ENCODE assay signal across 1 cellular context in the genomic region with DNA sequence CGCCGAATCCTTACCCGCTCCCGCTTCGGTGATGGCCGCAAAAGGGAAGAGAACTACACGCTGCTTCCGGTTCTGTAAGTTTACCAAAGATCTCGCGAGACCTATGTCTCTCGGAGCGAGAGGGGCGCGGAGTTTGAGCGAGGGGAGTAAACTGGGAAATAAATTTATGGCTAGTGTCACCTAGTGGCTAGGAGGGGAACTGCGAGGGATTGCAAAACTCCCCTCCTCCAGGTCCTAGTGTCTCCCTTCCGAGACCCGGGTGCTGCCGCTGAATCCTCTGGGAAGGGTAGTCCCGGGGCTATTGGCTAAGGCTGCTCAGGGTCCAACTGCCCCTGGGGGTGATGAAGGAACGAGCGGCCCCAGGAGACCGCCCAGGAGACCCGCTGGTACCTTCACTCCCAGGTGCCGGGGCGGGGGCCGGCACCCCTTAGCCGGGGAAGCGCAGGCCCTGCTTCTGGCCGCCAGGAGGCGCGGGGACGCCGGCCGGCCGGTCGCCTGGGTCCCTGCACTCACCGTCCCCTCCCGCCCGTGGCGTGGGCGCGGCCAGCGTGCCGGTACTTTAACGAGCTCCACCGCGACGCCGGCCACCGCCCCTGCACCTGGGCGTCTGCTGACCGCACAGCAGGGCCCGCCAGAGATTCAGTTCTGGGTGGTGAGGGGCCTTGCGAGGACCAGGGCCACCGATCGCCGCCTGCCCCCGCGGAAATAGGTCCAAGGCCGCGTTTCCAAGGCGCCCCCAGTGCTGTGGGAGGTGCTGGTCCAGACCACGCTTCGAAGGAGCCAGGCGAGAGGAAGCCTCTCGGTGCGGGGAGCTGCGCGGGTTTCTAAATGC.
TF ChIP-seq lines count a peak whose summit lies in the region.

A gene (minus strand): TSS at position 51 of the 832 bp plus-strand sequence. CDS start 883 bp downstream, outside the sequence.

TF ChIP-seq in GM12878, 131 proteins besides CTCF, POLR2A, EP300 and RAD21 (continued from another document and continues in another):
- TF ChIP-seq EED (IDR thresholded peaks at IDR 0.05; ENCODE audit: low read depth) (no peak; the same call in 1 of the 2 replicates), ZNF384 (IDR thresholded peaks at IDR 0.05; ENCODE audit: borderline replicate concordance, low read depth, low read length) (no peak), TCF3 (IDR thresholded peaks at IDR 0.05; ENCODE audit: borderline replicate concordance, insufficient read depth, low read depth, low read length) (peak; percentile 45), CREB1 (IDR thresholded peaks at IDR 0.05; ENCODE audit: low read depth) (peak; percentile 68), SREBF1 (IDR thresholded peaks at IDR 0.05; ENCODE audit: low read length) (peak; percentile 54; the same call in 1 of the 2 replicates), CBX5 (IDR thresholded peaks at IDR 0.05; ENCODE audit: low read depth) (no peak), RBBP5 (conservative IDR thresholded peaks at IDR 0.05) (no peak; the same call in none of the 2 replicates), KAT2A (conservative IDR thresholded peaks at IDR 0.05; ENCODE audit: control insufficient read depth, low read depth, low read length) (no peak), NR2C1 (IDR thresholded peaks at IDR 0.05) (no peak), NFIC (IDR thresholded peaks at IDR 0.05; ENCODE audit: low read depth, low read length) (no peak), SUZ12 (IDR thresholded peaks at IDR 0.05; ENCODE audit: unreplicated experiment) (no peak), SP1 (IDR thresholded peaks at IDR 0.05; ENCODE audit: low read depth, low read length) (peak; percentile 82), ZNF274 (IDR thresholded peaks at IDR 0.05; ENCODE audit: insufficient read depth, insufficient read length) (no peak), MTA3 (IDR thresholded peaks at IDR 0.05; ENCODE audit: borderline replicate concordance, low read length) (no peak), MYB (IDR thresholded peaks at IDR 0.05; ENCODE audit: borderline replicate concordance, low read depth, low read length) (0 out of 2 replicates have a peak, but pooled peaks have one; percentile 10), CBX3 (IDR thresholded peaks at IDR 0.05; ENCODE audit: borderline replicate concordance, low read depth) (no peak), TCF7 (IDR thresholded peaks at IDR 0.05; ENCODE audit: borderline replicate concordance) (no peak), ASH2L (IDR thresholded peaks at IDR 0.05; ENCODE audit: borderline replicate concordance, low read depth) (no peak; the same call in 1 of the 2 replicates), WRNIP1 (IDR thresholded peaks at IDR 0.05; ENCODE audit: borderline replicate concordance, low read depth, low read length) (0 out of 2 replicates have a peak, but pooled peaks have one; percentile 26), KDM1A (IDR thresholded peaks at IDR 0.05; ENCODE audit: borderline replicate concordance) (no peak), BCL11A (IDR thresholded peaks at IDR 0.05; ENCODE audit: low read depth, low read length) (0 out of 2 replicates have a peak, but pooled peaks have one; percentile 10), MXI1 (IDR thresholded peaks at IDR 0.05; ENCODE audit: low read depth, low read length) (peak; percentile 92), SMARCA5 (IDR thresholded peaks at IDR 0.05) (peak; percentile 73), NBN (IDR thresholded peaks at IDR 0.05) (peak; percentile 94), EZH2 (IDR thresholded peaks at IDR 0.05; ENCODE audit: borderline replicate concordance, control insufficient read depth, low read depth, low read length) (no peak), IRF4 (IDR thresholded peaks at IDR 0.05; ENCODE audit: low read depth, low read length) (no peak; the same call in 1 of the 2 replicates), NR2F1 (conservative IDR thresholded peaks at IDR 0.05) (peak; percentile 70), SIN3A (IDR thresholded peaks at IDR 0.05; ENCODE audit: low read depth, low read length) (peak; percentile 57; the same call in 1 of the 2 replicates), PAX8 (IDR thresholded peaks at IDR 0.05) (no peak), TARDBP (IDR thresholded peaks at IDR 0.05; ENCODE audit: borderline replicate concordance) (0 out of 2 replicates have a peak, but pooled peaks have one; percentile 29), YBX1 (IDR thresholded peaks at IDR 0.05) (no peak), ZNF217 (IDR thresholded peaks at IDR 0.05) (peak; percentile 86), PML (IDR thresholded peaks at IDR 0.05; ENCODE audit: low read length) (peak; percentile 99), RELA (IDR thresholded peaks at IDR 0.05; ENCODE audit: borderline replicate concordance, partially characterized antibody) (peak; percentile 35)
- TF ChIP-seq, protein P1, sequence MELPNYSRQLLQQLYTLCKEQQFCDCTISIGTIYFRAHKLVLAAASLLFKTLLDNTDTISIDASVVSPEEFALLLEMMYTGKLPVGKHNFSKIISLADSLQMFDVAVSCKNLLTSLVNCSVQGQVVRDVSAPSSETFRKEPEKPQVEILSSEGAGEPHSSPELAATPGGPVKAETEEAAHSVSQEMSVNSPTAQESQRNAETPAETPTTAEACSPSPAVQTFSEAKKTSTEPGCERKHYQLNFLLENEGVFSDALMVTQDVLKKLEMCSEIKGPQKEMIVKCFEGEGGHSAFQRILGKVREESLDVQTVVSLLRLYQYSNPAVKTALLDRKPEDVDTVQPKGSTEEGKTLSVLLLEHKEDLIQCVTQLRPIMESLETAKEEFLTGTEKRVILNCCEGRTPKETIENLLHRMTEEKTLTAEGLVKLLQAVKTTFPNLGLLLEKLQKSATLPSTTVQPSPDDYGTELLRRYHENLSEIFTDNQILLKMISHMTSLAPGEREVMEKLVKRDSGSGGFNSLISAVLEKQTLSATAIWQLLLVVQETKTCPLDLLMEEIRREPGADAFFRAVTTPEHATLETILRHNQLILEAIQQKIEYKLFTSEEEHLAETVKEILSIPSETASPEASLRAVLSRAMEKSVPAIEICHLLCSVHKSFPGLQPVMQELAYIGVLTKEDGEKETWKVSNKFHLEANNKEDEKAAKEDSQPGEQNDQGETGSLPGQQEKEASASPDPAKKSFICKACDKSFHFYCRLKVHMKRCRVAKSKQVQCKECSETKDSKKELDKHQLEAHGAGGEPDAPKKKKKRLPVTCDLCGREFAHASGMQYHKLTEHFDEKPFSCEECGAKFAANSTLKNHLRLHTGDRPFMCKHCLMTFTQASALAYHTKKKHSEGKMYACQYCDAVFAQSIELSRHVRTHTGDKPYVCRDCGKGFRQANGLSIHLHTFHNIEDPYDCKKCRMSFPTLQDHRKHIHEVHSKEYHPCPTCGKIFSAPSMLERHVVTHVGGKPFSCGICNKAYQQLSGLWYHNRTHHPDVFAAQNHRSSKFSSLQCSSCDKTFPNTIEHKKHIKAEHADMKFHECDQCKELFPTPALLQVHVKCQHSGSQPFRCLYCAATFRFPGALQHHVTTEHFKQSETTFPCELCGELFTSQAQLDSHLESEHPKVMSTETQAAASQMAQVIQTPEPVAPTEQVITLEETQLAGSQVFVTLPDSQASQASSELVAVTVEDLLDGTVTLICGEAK (IDR thresholded peaks at IDR 0.05; ENCODE audit: borderline replicate concordance), result peak; percentile 87
- TF ChIP-seq, protein P2, sequence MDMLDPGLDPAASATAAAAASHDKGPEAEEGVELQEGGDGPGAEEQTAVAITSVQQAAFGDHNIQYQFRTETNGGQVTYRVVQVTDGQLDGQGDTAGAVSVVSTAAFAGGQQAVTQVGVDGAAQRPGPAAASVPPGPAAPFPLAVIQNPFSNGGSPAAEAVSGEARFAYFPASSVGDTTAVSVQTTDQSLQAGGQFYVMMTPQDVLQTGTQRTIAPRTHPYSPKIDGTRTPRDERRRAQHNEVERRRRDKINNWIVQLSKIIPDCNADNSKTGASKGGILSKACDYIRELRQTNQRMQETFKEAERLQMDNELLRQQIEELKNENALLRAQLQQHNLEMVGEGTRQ (IDR thresholded peaks at IDR 0.05; ENCODE audit: borderline replicate concordance, low read depth, low read length), result no peak
- TF ChIP-seq, protein P3, sequence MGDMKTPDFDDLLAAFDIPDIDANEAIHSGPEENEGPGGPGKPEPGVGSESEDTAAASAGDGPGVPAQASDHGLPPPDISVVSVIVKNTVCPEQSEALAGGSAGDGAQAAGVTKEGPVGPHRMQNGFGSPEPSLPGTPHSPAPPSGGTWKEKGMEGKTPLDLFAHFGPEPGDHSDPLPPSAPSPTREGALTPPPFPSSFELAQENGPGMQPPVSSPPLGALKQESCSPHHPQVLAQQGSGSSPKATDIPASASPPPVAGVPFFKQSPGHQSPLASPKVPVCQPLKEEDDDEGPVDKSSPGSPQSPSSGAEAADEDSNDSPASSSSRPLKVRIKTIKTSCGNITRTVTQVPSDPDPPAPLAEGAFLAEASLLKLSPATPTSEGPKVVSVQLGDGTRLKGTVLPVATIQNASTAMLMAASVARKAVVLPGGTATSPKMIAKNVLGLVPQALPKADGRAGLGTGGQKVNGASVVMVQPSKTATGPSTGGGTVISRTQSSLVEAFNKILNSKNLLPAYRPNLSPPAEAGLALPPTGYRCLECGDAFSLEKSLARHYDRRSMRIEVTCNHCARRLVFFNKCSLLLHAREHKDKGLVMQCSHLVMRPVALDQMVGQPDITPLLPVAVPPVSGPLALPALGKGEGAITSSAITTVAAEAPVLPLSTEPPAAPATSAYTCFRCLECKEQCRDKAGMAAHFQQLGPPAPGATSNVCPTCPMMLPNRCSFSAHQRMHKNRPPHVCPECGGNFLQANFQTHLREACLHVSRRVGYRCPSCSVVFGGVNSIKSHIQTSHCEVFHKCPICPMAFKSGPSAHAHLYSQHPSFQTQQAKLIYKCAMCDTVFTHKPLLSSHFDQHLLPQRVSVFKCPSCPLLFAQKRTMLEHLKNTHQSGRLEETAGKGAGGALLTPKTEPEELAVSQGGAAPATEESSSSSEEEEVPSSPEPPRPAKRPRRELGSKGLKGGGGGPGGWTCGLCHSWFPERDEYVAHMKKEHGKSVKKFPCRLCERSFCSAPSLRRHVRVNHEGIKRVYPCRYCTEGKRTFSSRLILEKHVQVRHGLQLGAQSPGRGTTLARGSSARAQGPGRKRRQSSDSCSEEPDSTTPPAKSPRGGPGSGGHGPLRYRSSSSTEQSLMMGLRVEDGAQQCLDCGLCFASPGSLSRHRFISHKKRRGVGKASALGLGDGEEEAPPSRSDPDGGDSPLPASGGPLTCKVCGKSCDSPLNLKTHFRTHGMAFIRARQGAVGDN (IDR thresholded peaks at IDR 0.05), result 0 out of 2 replicates have a peak, but pooled peaks have one; percentile 13
- TF ChIP-seq, protein P4, sequence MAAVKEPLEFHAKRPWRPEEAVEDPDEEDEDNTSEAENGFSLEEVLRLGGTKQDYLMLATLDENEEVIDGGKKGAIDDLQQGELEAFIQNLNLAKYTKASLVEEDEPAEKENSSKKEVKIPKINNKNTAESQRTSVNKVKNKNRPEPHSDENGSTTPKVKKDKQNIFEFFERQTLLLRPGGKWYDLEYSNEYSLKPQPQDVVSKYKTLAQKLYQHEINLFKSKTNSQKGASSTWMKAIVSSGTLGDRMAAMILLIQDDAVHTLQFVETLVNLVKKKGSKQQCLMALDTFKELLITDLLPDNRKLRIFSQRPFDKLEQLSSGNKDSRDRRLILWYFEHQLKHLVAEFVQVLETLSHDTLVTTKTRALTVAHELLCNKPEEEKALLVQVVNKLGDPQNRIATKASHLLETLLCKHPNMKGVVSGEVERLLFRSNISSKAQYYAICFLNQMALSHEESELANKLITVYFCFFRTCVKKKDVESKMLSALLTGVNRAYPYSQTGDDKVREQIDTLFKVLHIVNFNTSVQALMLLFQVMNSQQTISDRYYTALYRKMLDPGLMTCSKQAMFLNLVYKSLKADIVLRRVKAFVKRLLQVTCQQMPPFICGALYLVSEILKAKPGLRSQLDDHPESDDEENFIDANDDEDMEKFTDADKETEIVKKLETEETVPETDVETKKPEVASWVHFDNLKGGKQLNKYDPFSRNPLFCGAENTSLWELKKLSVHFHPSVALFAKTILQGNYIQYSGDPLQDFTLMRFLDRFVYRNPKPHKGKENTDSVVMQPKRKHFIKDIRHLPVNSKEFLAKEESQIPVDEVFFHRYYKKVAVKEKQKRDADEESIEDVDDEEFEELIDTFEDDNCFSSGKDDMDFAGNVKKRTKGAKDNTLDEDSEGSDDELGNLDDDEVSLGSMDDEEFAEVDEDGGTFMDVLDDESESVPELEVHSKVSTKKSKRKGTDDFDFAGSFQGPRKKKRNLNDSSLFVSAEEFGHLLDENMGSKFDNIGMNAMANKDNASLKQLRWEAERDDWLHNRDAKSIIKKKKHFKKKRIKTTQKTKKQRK (IDR thresholded peaks at IDR 0.05; ENCODE audit: low read depth, low read length), result no peak
- TF ChIP-seq, protein P5, sequence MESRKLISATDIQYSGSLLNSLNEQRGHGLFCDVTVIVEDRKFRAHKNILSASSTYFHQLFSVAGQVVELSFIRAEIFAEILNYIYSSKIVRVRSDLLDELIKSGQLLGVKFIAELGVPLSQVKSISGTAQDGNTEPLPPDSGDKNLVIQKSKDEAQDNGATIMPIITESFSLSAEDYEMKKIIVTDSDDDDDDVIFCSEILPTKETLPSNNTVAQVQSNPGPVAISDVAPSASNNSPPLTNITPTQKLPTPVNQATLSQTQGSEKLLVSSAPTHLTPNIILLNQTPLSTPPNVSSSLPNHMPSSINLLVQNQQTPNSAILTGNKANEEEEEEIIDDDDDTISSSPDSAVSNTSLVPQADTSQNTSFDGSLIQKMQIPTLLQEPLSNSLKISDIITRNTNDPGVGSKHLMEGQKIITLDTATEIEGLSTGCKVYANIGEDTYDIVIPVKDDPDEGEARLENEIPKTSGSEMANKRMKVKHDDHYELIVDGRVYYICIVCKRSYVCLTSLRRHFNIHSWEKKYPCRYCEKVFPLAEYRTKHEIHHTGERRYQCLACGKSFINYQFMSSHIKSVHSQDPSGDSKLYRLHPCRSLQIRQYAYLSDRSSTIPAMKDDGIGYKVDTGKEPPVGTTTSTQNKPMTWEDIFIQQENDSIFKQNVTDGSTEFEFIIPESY (IDR thresholded peaks at IDR 0.05), result 0 out of 2 replicates have a peak, but pooled peaks have one; percentile 14
- TF ChIP-seq, protein P6, sequence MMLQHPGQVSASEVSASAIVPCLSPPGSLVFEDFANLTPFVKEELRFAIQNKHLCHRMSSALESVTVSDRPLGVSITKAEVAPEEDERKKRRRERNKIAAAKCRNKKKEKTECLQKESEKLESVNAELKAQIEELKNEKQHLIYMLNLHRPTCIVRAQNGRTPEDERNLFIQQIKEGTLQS (IDR thresholded peaks at IDR 0.05; ENCODE audit: borderline replicate concordance, extremely low read depth, low read depth, low read length), result no peak
- TF ChIP-seq, protein P7, sequence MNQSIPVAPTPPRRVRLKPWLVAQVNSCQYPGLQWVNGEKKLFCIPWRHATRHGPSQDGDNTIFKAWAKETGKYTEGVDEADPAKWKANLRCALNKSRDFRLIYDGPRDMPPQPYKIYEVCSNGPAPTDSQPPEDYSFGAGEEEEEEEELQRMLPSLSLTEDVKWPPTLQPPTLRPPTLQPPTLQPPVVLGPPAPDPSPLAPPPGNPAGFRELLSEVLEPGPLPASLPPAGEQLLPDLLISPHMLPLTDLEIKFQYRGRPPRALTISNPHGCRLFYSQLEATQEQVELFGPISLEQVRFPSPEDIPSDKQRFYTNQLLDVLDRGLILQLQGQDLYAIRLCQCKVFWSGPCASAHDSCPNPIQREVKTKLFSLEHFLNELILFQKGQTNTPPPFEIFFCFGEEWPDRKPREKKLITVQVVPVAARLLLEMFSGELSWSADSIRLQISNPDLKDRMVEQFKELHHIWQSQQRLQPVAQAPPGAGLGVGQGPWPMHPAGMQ (IDR thresholded peaks at IDR 0.05; ENCODE audit: borderline replicate concordance), result peak; percentile 84
- TF ChIP-seq, protein P8, sequence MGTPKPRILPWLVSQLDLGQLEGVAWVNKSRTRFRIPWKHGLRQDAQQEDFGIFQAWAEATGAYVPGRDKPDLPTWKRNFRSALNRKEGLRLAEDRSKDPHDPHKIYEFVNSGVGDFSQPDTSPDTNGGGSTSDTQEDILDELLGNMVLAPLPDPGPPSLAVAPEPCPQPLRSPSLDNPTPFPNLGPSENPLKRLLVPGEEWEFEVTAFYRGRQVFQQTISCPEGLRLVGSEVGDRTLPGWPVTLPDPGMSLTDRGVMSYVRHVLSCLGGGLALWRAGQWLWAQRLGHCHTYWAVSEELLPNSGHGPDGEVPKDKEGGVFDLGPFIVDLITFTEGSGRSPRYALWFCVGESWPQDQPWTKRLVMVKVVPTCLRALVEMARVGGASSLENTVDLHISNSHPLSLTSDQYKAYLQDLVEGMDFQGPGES (IDR thresholded peaks at IDR 0.05), result no peak
